Comparison of ENCODE assay signal across 18 cellular contexts in genomic region chr1:234406871-234407270, GRCh38.
"Had no signal": no experiment of that assay in that cellular context is flagged by ENCODE, and none has a peak within 500 bp of the region (broad histone marks: within the 10 kb centered on the region; RNA-seq: fewer than 3 reads in every experiment).

No MANE protein-coding gene starts in this region.

- H3K4me3 ChIP-seq: esophagus squamous epithelium, left ventricle myocardium inferior, SK-N-MC, spleen, upper lobe of right lung had no signal

- H3K27me3 ChIP-seq: esophagus squamous epithelium, spleen, upper lobe of right lung had no signal

- DNase-seq: activated B cell treated with CpG ODN at 0.5 μM for 24 hours; activated CD8-positive, alpha-beta memory T cell treated with anti-CD3 and anti-CD28 coated beads, Interleukin-2, amount 50 U/mL, for 4 hours; amygdala; caudate nucleus; effector memory CD8-positive, alpha-beta T cell; esophagus squamous epithelium; immature natural killer cell; kidney glomerular epithelial cell; left ventricle myocardium inferior; mammary epithelial cell; retina; spleen; stimulated activated CD4-positive, alpha-beta T cell treated with anti-CD3 and anti-CD28 coated beads, Interleukin-4, amount 100 ng/mL, for 4 hours; T-helper 9 cell; upper lobe of right lung had no signal

- H3K9me3 ChIP-seq: esophagus squamous epithelium, left ventricle myocardium inferior, spleen, upper lobe of right lung had no signal

- H3K27ac ChIP-seq: esophagus squamous epithelium, left ventricle myocardium inferior, SK-N-MC, spleen, upper lobe of right lung had no signal

- H3K9me3 Mint-ChIP-seq: activated B cell treated with CpG ODN at 0.5 μM for 24 hours; activated T-helper 1 cell treated with anti-CD3 and anti-CD28 coated beads, Interleukin-12 subunit alpha, Interleukin-12 subunit beta, Interleukin-2, Interleukin-4 antibody, amounts not matched to agents 30 ng/mL and 10 ng/mL and 1 ng/mL, durations not matched to agents 14 hours and 24 hours and 36 hours; effector memory CD8-positive, alpha-beta T cell; immature natural killer cell; stimulated activated memory B cell treated with anti-CD40 and anti-IgM and Interleukin-4, amounts not matched to agents 10 μg/mL and 1 μg/mL and 100 μg/mL, for 72 hours had no signal

- H3K27ac Mint-ChIP-seq: activated B cell treated with CpG ODN at 0.5 μM for 24 hours; activated T-helper 1 cell treated with anti-CD3 and anti-CD28 coated beads, Interleukin-12 subunit alpha, Interleukin-12 subunit beta, Interleukin-2, Interleukin-4 antibody, amounts not matched to agents 30 ng/mL and 10 ng/mL and 1 ng/mL, durations not matched to agents 14 hours and 24 hours and 36 hours; immature natural killer cell; stimulated activated memory B cell treated with anti-CD40 and anti-IgM and Interleukin-4, amounts not matched to agents 10 μg/mL and 1 μg/mL and 100 μg/mL, for 72 hours had no signal

- H3K27me3 Mint-ChIP-seq: activated B cell treated with CpG ODN at 0.5 μM for 24 hours; effector memory CD8-positive, alpha-beta T cell; stimulated activated memory B cell treated with anti-CD40 and anti-IgM and Interleukin-4, amounts not matched to agents 10 μg/mL and 1 μg/mL and 100 μg/mL, for 72 hours had no signal

- H3K4me1 ChIP-seq: esophagus squamous epithelium, upper lobe of right lung had no signal

- H3K4me3 Mint-ChIP-seq: activated B cell treated with CpG ODN at 0.5 μM for 24 hours; activated T-helper 1 cell treated with anti-CD3 and anti-CD28 coated beads, Interleukin-12 subunit alpha, Interleukin-12 subunit beta, Interleukin-2, Interleukin-4 antibody, amounts not matched to agents 30 ng/mL and 10 ng/mL and 1 ng/mL, durations not matched to agents 14 hours and 24 hours and 36 hours; effector memory CD8-positive, alpha-beta T cell; immature natural killer cell; stimulated activated memory B cell treated with anti-CD40 and anti-IgM and Interleukin-4, amounts not matched to agents 10 μg/mL and 1 μg/mL and 100 μg/mL, for 72 hours had no signal
